Comparison of ENCODE assay signal across 13 cellular contexts in genomic region chr9:87290241-87290700, GRCh38.
DNase-seq lines count a peak whose midpoint lies in the region; ATAC-seq and TF ChIP-seq lines count a peak whose summit lies in the region.
"Had no signal": no experiment of that assay in that cellular context is flagged by ENCODE, and none has a peak within 500 bp of the region (broad histone marks: within the 10 kb centered on the region; RNA-seq: fewer than 3 reads in every experiment).

No MANE protein-coding gene starts in this region.

- DNase-seq in RWPE2 (ENCODE audit: low spot score) (no peak), fibroblast of lung (ENCODE audit: low read depth in 2 of 2) (peak in 1 of 2 donors; percentile 25), retinal pigment epithelial cell (ENCODE audit: low read depth) (no peak)
- no peak for DNase-seq in stimulated activated CD4-positive, alpha-beta T cell treated with anti-CD3 and anti-CD28 coated beads, Interleukin-2, amount 100 ng/mL, for 24 hours
- DNase-seq: activated gamma-delta T cell treated with Interleukin-2 at 50 U/mL for 16 hours, DMS79, NCI-H2227 treated with DMSO at 0.1 percent for 48 hours, small intestine had no signal

- H2AFZ ChIP-seq in fibroblast of lung (ENCODE audit: low read length): no peak overlapping the region

- H3K36me3 ChIP-seq in RWPE2 (ENCODE audit: low read depth) (no peaks in the 10 kb centered on the region), fibroblast of lung (ENCODE audit: control insufficient read depth, insufficient read depth, low read length) (no peaks in the 10 kb centered on the region)

- H3K79me2 ChIP-seq in fibroblast of lung (ENCODE audit: control insufficient read depth, insufficient read depth, low read length): no peaks in the 10 kb centered on the region

- H3K27me3 ChIP-seq in RWPE2 (ENCODE audit: insufficient read depth, poor library complexity, severe bottlenecking) (no peaks in the 10 kb centered on the region), fibroblast of lung (ENCODE audit: control insufficient read depth, insufficient read depth, low read length) (no peaks in the 10 kb centered on the region)

- TF ChIP-seq CTCF in GM12873 (IDR thresholded peaks at IDR 0.05; ENCODE audit: insufficient read depth, low read depth, low read length, missing control alignments) (peak; percentile 14), RWPE2 (IDR thresholded peaks at IDR 0.05; ENCODE audit: poor library complexity, severe bottlenecking) (no peak), fibroblast of lung (conservative IDR thresholded peaks at IDR 0.05 in 1 of 2, IDR thresholded peaks at IDR 0.05 in 1 of 2; ENCODE audit: low read depth in 1 of 2, low read length in 2 of 2) (peak; percentile 7 to 9), retinal pigment epithelial cell (conservative IDR thresholded peaks at IDR 0.05; ENCODE audit: low read depth, low read length) (peak; percentile 45)

- H3K4me3 ChIP-seq in RWPE2 (ENCODE audit: severe bottlenecking) (no peak overlapping the region), fibroblast of lung (replicated peaks in 1 of 4; ENCODE audit: control extremely low read depth in 1 of 4, insufficient read depth in 1 of 4, low read depth in 3 of 4, low read length in 4 of 4) (no peak overlapping the region), retinal pigment epithelial cell (ENCODE audit: low read length) (no peak overlapping the region)
- H3K4me3 ChIP-seq: coronary artery had no signal

- H3K4me2 ChIP-seq in fibroblast of lung (ENCODE audit: extremely low read depth, insufficient read depth, low read length): no peak overlapping the region

- ATAC-seq in RWPE2 (ENCODE audit: low read depth): peak; percentile 33; the same call in 1 of the 3 replicates
- no peak for ATAC-seq in HG03097 (IDR thresholded peaks at IDR 0.05; ENCODE audit: low FRiP score, unreplicated experiment)
- ATAC-seq in GM21447 (IDR thresholded peaks at IDR 0.05; ENCODE audit: unreplicated experiment): no peak
- no peak for ATAC-seq in HG03196 (IDR thresholded peaks at IDR 0.05; ENCODE audit: unreplicated experiment)

- H3K4me1 ChIP-seq in RWPE2 (ENCODE audit: insufficient read depth, poor library complexity, severe bottlenecking) (peaks cover 5% of the 10 kb centered on the region), fibroblast of lung (ENCODE audit: control insufficient read depth, extremely low read depth, insufficient read depth, low read length) (no peaks in the 10 kb centered on the region)

- peak overlapping the region; percentile 12 for H3K27ac ChIP-seq in RWPE2 (ENCODE audit: poor library complexity, severe bottlenecking)
- no peak overlapping the region for H3K27ac ChIP-seq in fibroblast of lung (ENCODE audit: insufficient read depth, low read length)
- H3K27ac ChIP-seq: coronary artery had no signal

- no peaks in the 10 kb centered on the region for H4K20me1 ChIP-seq in fibroblast of lung (ENCODE audit: control insufficient read depth, extremely low read depth, insufficient read depth, low read length)

- H3K9me3 ChIP-seq in RWPE2 (ENCODE audit: severe bottlenecking) (no peaks in the 10 kb centered on the region), fibroblast of lung (ENCODE audit: control insufficient read depth, insufficient read depth, low read depth, low read length) (no peaks in the 10 kb centered on the region)

- no peak overlapping the region for H3K9ac ChIP-seq in fibroblast of lung (ENCODE audit: insufficient read depth, low read length)
